ENCODE assay signal across 15 cellular contexts in the genomic region with DNA sequence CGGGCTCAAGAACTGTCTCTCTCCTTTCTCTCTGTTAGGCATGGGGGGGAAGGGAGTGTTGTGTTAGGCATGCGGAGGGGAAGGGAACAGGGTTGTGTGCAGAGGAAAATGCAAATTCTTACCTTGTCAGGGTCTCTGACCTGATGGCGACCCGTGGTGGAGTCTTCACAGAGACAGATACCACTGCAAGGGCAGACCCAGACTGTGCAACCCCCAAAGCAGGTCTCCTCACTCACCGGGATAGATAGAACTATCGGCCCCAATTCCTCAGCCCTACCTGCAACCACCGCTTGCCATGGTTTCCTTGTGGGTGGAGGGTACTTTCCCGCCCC. TPM values are rescaled to one million over a fixed set of nuclear protein-coding genes. Genes with fewer than 3 reads are reported as not detected.
A peak's percentile ranks its signal among the peaks of the same experiment; 100 is the strongest.
DNase-seq lines count a peak whose midpoint lies in the region; ATAC-seq, FAIRE-seq and TF ChIP-seq lines count a peak whose summit lies in the region.
"Had no signal": no experiment of that assay in that cellular context is flagged by ENCODE, and none has a peak within 500 bp of the region (broad histone marks: within the 10 kb centered on the region; RNA-seq: fewer than 3 reads in every experiment).

No MANE protein-coding gene starts in this region.

- no peaks in the 10 kb centered on the region for H3K36me3 ChIP-seq in BLaER1
- H3K36me3 ChIP-seq in muscle layer of duodenum (ENCODE audit: control insufficient read depth in 1 of 2, insufficient read depth in 2 of 2, low read length in 2 of 2), result no peaks in the 10 kb centered on the region

- no peaks in the 10 kb centered on the region for H3K36me3 Mint-ChIP-seq in activated naive CD8-positive, alpha-beta T cell treated with anti-CD3 and anti-CD28 coated beads, Interleukin-2, amount 10 ng/mL, durations not matched to agents 7 days and 5 days

- peaks cover 12% of the 10 kb centered on the region for H3K4me1 Mint-ChIP-seq in activated naive CD8-positive, alpha-beta T cell treated with anti-CD3 and anti-CD28 coated beads, Interleukin-2, amount 10 ng/mL, durations not matched to agents 7 days and 5 days
- H3K4me1 Mint-ChIP-seq: nephron had no signal

- peak; percentile 41 for ATAC-seq in activated naive CD8-positive, alpha-beta T cell treated with anti-CD3 and anti-CD28 coated beads, Interleukin-2, amount 10 ng/mL, durations not matched to agents 7 days and 5 days (ENCODE audit: low read depth)

- H3K4me1 ChIP-seq in BLaER1 (peaks cover 57% of the 10 kb centered on the region), muscle layer of duodenum (ENCODE audit: control insufficient read depth in 1 of 2, insufficient read depth in 2 of 2, low read length in 2 of 2) (peaks cover 0 to 4% of the 10 kb centered on the region in 2 donors)

- peak overlapping the region; percentile 79 for H3K4me3 Mint-ChIP-seq in activated naive CD8-positive, alpha-beta T cell treated with anti-CD3 and anti-CD28 coated beads, Interleukin-2, amount 10 ng/mL, durations not matched to agents 7 days and 5 days
- H3K4me3 Mint-ChIP-seq: HFFc6, nephron had no signal

- no peak for TF ChIP-seq POLR2A in GM12891 (IDR thresholded peaks at IDR 0.05; ENCODE audit: low read depth, low read length)

- H3K4me3 ChIP-seq in BLaER1, result peak overlapping the region; percentile 65
- peak overlapping the region; percentile 7 to 50 for H3K4me3 ChIP-seq in muscle layer of duodenum (ENCODE audit: low read depth in 1 of 2, low read length in 2 of 2)

- H3K4me2 ChIP-seq in BLaER1, result peak overlapping the region; percentile 92

- peak overlapping the region; percentile 73 for H3K27ac Mint-ChIP-seq in activated naive CD8-positive, alpha-beta T cell treated with anti-CD3 and anti-CD28 coated beads, Interleukin-2, amount 10 ng/mL, durations not matched to agents 7 days and 5 days
- H3K27ac Mint-ChIP-seq: HFFc6 had no signal

- H3K27me3 ChIP-seq in BLaER1 (no peaks in the 10 kb centered on the region), muscle layer of duodenum (ENCODE audit: low read depth, low read length) (peaks cover 4% of the 10 kb centered on the region)

- no peaks in the 10 kb centered on the region for H3K9me3 Mint-ChIP-seq in activated naive CD8-positive, alpha-beta T cell treated with anti-CD3 and anti-CD28 coated beads, Interleukin-2, amount 10 ng/mL, durations not matched to agents 7 days and 5 days
- H3K9me3 Mint-ChIP-seq: HFFc6, nephron had no signal

- H3K9me3 ChIP-seq in BLaER1 (no peaks in the 10 kb centered on the region), muscle layer of duodenum (ENCODE audit: control insufficient read depth in 1 of 2, low read length in 2 of 2) (no peaks in the 10 kb centered on the region)

- H3K27ac ChIP-seq in BLaER1 (peak overlapping the region; percentile 83), muscle layer of duodenum (ENCODE audit: low read length) (no peak overlapping the region)
- H3K27ac ChIP-seq: C4-2B, RWPE1, VCaP had no signal

- peaks cover 2% of the 10 kb centered on the region for H3K27me3 Mint-ChIP-seq in activated naive CD8-positive, alpha-beta T cell treated with anti-CD3 and anti-CD28 coated beads, Interleukin-2, amount 10 ng/mL, durations not matched to agents 7 days and 5 days

- peak overlapping the region; percentile 75 for H3K9ac ChIP-seq in BLaER1

- DNase-seq in GM12891 (ENCODE audit: insufficient read length, low spot score), result no peak
- DNase-seq in activated naive CD8-positive, alpha-beta T cell treated with anti-CD3 and anti-CD28 coated beads, Interleukin-2, amount 10 ng/mL, durations not matched to agents 7 days and 5 days, result no peak
- DNase-seq in KG1 (lab: John Stamatoyannopoulos, UW), result no peak
- DNase-seq in foreskin melanocyte, result no peak
- DNase-seq in NCI-H146 (lab: John Stamatoyannopoulos, UW), result no peak
- no peak for DNase-seq in frontal cortex (ENCODE audit: low spot score in 2 of 2)
- DNase-seq: HFFc6, NCI-H2227 treated with DMSO at 0.1 percent for 48 hours had no signal

- POLR2A ChIA-PET in activated naive CD8-positive, alpha-beta T cell treated with anti-CD3 and anti-CD28 coated beads, Interleukin-2, amount 10 ng/mL, durations not matched to agents 7 days and 5 days (lab: Charles Lee), result interaction anchor here (0.8 kb wide), 1 partner anchor 21 kb away, joined by 3 read pairs; no protein-coding TSS in a partner anchor

- FAIRE-seq in GM12891 (lab: Jason Lieb, UNC), result no peak
- FAIRE-seq in frontal cortex (lab: Jason Lieb, UNC), result no peak

- no peaks in the 10 kb centered on the region for H4K20me1 ChIP-seq in BLaER1

TF ChIP-seq in GM12891, 5 proteins besides CTCF, POLR2A, EP300 and RAD21:
- no peak for TF ChIP-seq TAF1 (IDR thresholded peaks at IDR 0.05; ENCODE audit: low read depth, low read length)
- TF ChIP-seq POU2F2 (IDR thresholded peaks at IDR 0.05; ENCODE audit: low read depth, low read length), result peak; percentile 25; the same call in 1 of the 2 replicates
TF ChIP-seq in GM12891: peak in this region for 1.

RNA-seq across cellular contexts. Expression of gene MPP2, which starts 9.6 kb away (rescaled TPM):
- polyA plus RNA-seq in GM12891 (2012; ENCODE audit: low read depth, missing spikeins), result 0.04 TPM
- total RNA-seq in activated naive CD8-positive, alpha-beta T cell treated with anti-CD3 and anti-CD28 coated beads, Interleukin-2, amount 10 ng/mL, durations not matched to agents 7 days and 5 days, result 1 to 10 TPM; 2.3 to 3.1 TPM
- 13.9 TPM for total RNA-seq in frontal cortex

RNA-seq across cellular contexts. Expression of gene PPY, which starts 25.3 kb away (rescaled TPM):
- polyA plus RNA-seq in GM12891 (2012; ENCODE audit: low read depth, missing spikeins), result not detected
- not detected for total RNA-seq in activated naive CD8-positive, alpha-beta T cell treated with anti-CD3 and anti-CD28 coated beads, Interleukin-2, amount 10 ng/mL, durations not matched to agents 7 days and 5 days
- not detected for total RNA-seq in frontal cortex
- total RNA-seq: HFFc6, LHCN-M2 had no signal

RNA-seq across cellular contexts. Expression of gene PYY, which starts 36.8 kb away (rescaled TPM):
- polyA plus RNA-seq in GM12891 (2012; ENCODE audit: low read depth, missing spikeins), result 0.21 TPM
- total RNA-seq in activated naive CD8-positive, alpha-beta T cell treated with anti-CD3 and anti-CD28 coated beads, Interleukin-2, amount 10 ng/mL, durations not matched to agents 7 days and 5 days, result not detected
- total RNA-seq in frontal cortex, result not detected
- total RNA-seq: LHCN-M2 had no signal
